ENCODE assay signal across 8 cellular contexts in genomic region chr2:239316562-239317465, GRCh38.
DNase-seq lines count a peak whose midpoint lies in the region; ATAC-seq, FAIRE-seq and TF ChIP-seq lines count a peak whose summit lies in the region.

No MANE protein-coding gene starts in this region.

- peak; percentile 81 for ATAC-seq in K562
- no peak for ATAC-seq in GM18907 (IDR thresholded peaks at IDR 0.05; ENCODE audit: unreplicated experiment)
- no peak for ATAC-seq in GM18498 (IDR thresholded peaks at IDR 0.05; ENCODE audit: unreplicated experiment)
- no peak for ATAC-seq in HG03342 (IDR thresholded peaks at IDR 0.05; ENCODE audit: unreplicated experiment)

- peak overlapping the region; percentile 71 to 83 for H3K9ac ChIP-seq in K562 (ENCODE audit: insufficient read depth in 1 of 2, low read depth in 2 of 2, low read length in 2 of 2)

- in situ Hi-C loops in K562 (cut with MboI): no loop called here

- CTCF ChIA-PET in HEK293 (lab: Yijun Ruan, JAX): interaction anchor here (0.9 kb wide), 1 partner anchor 41 kb away, joined by 3 read pairs; no protein-coding TSS in a partner anchor
- CTCF ChIA-PET in K562 (lab: Yijun Ruan, JAX; ENCODE audit: low intra/inter-chr PET ratio): no interaction called here

- H3K27me3 ChIP-seq in K562 (ENCODE audit: control insufficient read depth in 2 of 2, insufficient read depth in 2 of 2, low read length in 2 of 2): no peaks in the 10 kb centered on the region
- no peaks in the 10 kb centered on the region for H3K27me3 ChIP-seq in hepatocyte
- H3K27me3 ChIP-seq in small intestine (ENCODE audit: control insufficient read depth in 2 of 2, insufficient read depth in 2 of 2, low read length in 2 of 2): no peaks in the 10 kb centered on the region

- H3K4me1 ChIP-seq in HEK293 (ENCODE audit: control insufficient read depth, insufficient read depth, low read length): no peaks in the 10 kb centered on the region
- peaks cover 21 to 31% of the 10 kb centered on the region in 2 experiments; a peak in 4 of 5 replicates for H3K4me1 ChIP-seq in K562 (replicated peaks in 1 of 2; ENCODE audit: control insufficient read depth in 2 of 2, insufficient read depth in 2 of 2, low read length in 2 of 2)
- H3K4me1 ChIP-seq in hepatocyte (ENCODE audit: insufficient read depth): peaks cover 18% of the 10 kb centered on the region
- peaks cover 0 to 3% of the 10 kb centered on the region in 2 donors for H3K4me1 ChIP-seq in small intestine (ENCODE audit: control insufficient read depth in 2 of 2, insufficient read depth in 1 of 2, low read depth in 1 of 2, low read length in 1 of 2)

- H4K20me1 ChIP-seq in K562 (replicated peaks; ENCODE audit: control insufficient read depth, insufficient read depth, low read length) (no peaks in the 10 kb centered on the region), hepatocyte (ENCODE audit: insufficient read depth, poor library complexity, severe bottlenecking) (no peaks in the 10 kb centered on the region)

- H3K9me2 ChIP-seq in hepatocyte (replicated peaks; ENCODE audit: insufficient read depth): no peaks in the 10 kb centered on the region

- POLR2A ChIA-PET in HEK293 (lab: Yijun Ruan, JAX) (no interaction called here), K562 (lab: Yijun Ruan, JAX) (interaction anchor here (0.6 to 1.3 kb wide), 6 partner anchors 8 to 84 kb away, joined by 3 to 5 read pairs (median 4); partner anchors contain the start of gene HDAC4)

- H2AFZ ChIP-seq in K562 (ENCODE audit: low read depth, low read length) (peak overlapping the region; percentile 73), hepatocyte (no peak overlapping the region)

- FAIRE-seq in K562 (lab: Jason Lieb, UNC): peak; percentile 74
- FAIRE-seq in small intestine (lab: Jason Lieb, UNC): no peak

- peaks cover 76% of the 10 kb centered on the region for H3K79me2 ChIP-seq in K562 (ENCODE audit: control insufficient read depth, insufficient read depth, low read length)
- peaks cover 91% of the 10 kb centered on the region for H3K79me2 ChIP-seq in hepatocyte

- TF ChIP-seq CTCF in HEK293 (tag by site-specific recombination; IDR thresholded peaks at IDR 0.05): no peak
- 0 out of 6 replicates have a peak, but pooled peaks of 1 of the 3 experiments have one; percentile 2 for TF ChIP-seq CTCF in K562 (IDR thresholded peaks at IDR 0.05 in 2 of 3, conservative IDR thresholded peaks at IDR 0.05 in 1 of 3; ENCODE audit: insufficient read depth in 2 of 3, low read depth in 1 of 3, low read length in 3 of 3)
- TF ChIP-seq CTCF in hepatocyte (IDR thresholded peaks at IDR 0.05; ENCODE audit: poor library complexity): no peak

- no peak overlapping the region for H3K27ac ChIP-seq in HEK293 (ENCODE audit: extremely low read depth, low read depth, low read length)
- peak overlapping the region; percentile 79 for H3K27ac ChIP-seq in K562 (ENCODE audit: extremely low read depth, low read depth, low read length)
- peak overlapping the region; percentile 70 for H3K27ac ChIP-seq in hepatocyte
- peak overlapping the region in 1 of 2 donors; percentile 72 for H3K27ac ChIP-seq in small intestine (ENCODE audit: low read depth in 1 of 2, low read length in 1 of 2)

- H3K36me3 ChIP-seq in HEK293 (ENCODE audit: control insufficient read depth in 2 of 2, insufficient read depth in 1 of 2, low read length in 2 of 2) (no peaks in the 10 kb centered on the region), K562 (ENCODE audit: control insufficient read depth, insufficient read depth, low read length) (no peaks in the 10 kb centered on the region; the same call in 2 of the 3 replicates), hepatocyte (replicated peaks; ENCODE audit: insufficient read depth, low read depth) (no peaks in the 10 kb centered on the region), small intestine (ENCODE audit: control insufficient read depth in 2 of 2, insufficient read depth in 2 of 2, low read length in 2 of 2) (no peaks in the 10 kb centered on the region)

- no peak for TF ChIP-seq EP300 in K562 (IDR thresholded peaks at IDR 0.05; ENCODE audit: low read length)

- no peaks in the 10 kb centered on the region for H3K9me3 ChIP-seq in HEK293 (ENCODE audit: control insufficient read depth, insufficient read depth, low read depth, low read length)
- H3K9me3 ChIP-seq in K562 (replicated peaks; ENCODE audit: control insufficient read depth, insufficient read depth, low read depth, low read length): no peaks in the 10 kb centered on the region
- no peaks in the 10 kb centered on the region for H3K9me3 ChIP-seq in hepatocyte (ENCODE audit: low read depth)
- H3K9me3 ChIP-seq in small intestine (ENCODE audit: control insufficient read depth, low read depth): no peaks in the 10 kb centered on the region

- peak; percentile 46 for TF ChIP-seq POLR2A in K562 (conservative IDR thresholded peaks at IDR 0.05)

- no peaks in the 10 kb centered on the region for H3K9me1 ChIP-seq in K562 (ENCODE audit: control insufficient read depth, insufficient read depth, low read length)

- TF ChIP-seq RAD21 in K562 (CRISPR knock-in tag; conservative IDR thresholded peaks at IDR 0.05 in 1 of 2, IDR thresholded peaks at IDR 0.05 in 1 of 2): no peak

- BruUV-seq in K562 (replicated peaks; lab: Mats Ljungman, UMichigan): no TSS peak

- H3K4me3 ChIP-seq in HEK293 (ENCODE audit: low read depth, low read length) (no peak overlapping the region), K562 (peak overlapping the region; percentile 27; the same call in 1 of the 2 replicates), hepatocyte (no peak overlapping the region), small intestine (ENCODE audit: low read depth in 1 of 2, low read length in 2 of 2) (no peak overlapping the region)

- intact Hi-C loops in K562 (cut with micrococcal nuclease): loop anchor here (1.0 kb wide), 1 partner anchor 43 kb away; no protein-coding TSS in a partner anchor

- DNase-seq in K562 (ENCODE audit: extremely low read depth in 1 of 4, low spot score in 3 of 4) (peak; percentile 74 to 79 (median 78)), hepatocyte (ENCODE audit: low spot score) (peak; percentile 35), small intestine (peak; percentile 57), NCI-H1048 (lab: John Stamatoyannopoulos, UW) (no peak)

- H3K4me2 ChIP-seq in K562 (ENCODE audit: insufficient read depth, low read length) (peak overlapping the region; percentile 82), hepatocyte (peak overlapping the region; percentile 46)

- WGBS in K562 (ENCODE audit: insufficient coverage, low coverage, missing lambda C conversion rate): 17% methylated on average over 18 of the region's 20 CpGs
- WGBS in hepatocyte (ENCODE audit: low lambda C conversion rate, missing lambda C conversion rate): 81% methylated on average over 20 of the region's 20 CpGs
- WGBS in small intestine, 3 donors: 56 to 68% (median 59%) methylated on average over 20 of the region's 20 CpGs

TF ChIP-seq in HEK293, 187 proteins besides CTCF, POLR2A, EP300 and RAD21:
- TF ChIP-seq ZNF449 (tag by site-specific recombination; IDR thresholded peaks at IDR 0.05): peak; percentile 51; the same call in 1 of the 2 replicates
- 0 out of 2 replicates have a peak, but pooled peaks have one; percentile 7 for TF ChIP-seq ZFHX2 (tag by site-specific recombination; conservative IDR thresholded peaks at IDR 0.05)
- no peak for TF ChIP-seq ZNF768 (tag by site-specific recombination; IDR thresholded peaks at IDR 0.05)

Comparison
In these comparisons a context has a peak if more than half of its experiments do, and no peak if none do; other contexts are left out.
1. Of the 44 proteins assayed by ChIP-seq in both K562 and HEK293: peak only in K562: none; only in HEK293: none; in both: ZNF449; in neither: 41; mixed calls (peak in some experiments, not most) for 2.